Comparison of ENCODE assay signal across 1 cellular context in the genomic region with DNA sequence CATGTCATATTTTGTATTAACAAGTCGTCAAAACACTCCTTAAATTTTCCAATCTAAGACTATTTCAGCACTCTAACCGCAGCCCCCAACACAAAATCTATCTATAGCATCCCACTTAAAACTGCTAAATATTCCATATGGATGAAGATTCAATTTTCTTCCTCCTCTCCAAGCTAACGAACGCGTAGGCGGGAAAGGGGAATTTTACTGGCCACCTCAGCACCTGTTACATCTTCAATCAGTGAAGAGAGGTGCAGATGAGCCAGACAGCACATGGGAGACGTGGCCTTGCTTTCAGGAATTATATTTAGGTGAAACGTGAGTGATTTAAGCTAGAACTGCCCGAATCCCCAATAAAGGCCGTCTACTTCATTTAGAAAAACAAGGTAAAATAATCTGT.
TF ChIP-seq lines count a peak whose summit lies in the region.

No MANE protein-coding gene starts in this region.

TF ChIP-seq in HepG2, 621 proteins besides CTCF, POLR2A, EP300 and RAD21 (continued from another document):
- TF ChIP-seq, protein P1, sequence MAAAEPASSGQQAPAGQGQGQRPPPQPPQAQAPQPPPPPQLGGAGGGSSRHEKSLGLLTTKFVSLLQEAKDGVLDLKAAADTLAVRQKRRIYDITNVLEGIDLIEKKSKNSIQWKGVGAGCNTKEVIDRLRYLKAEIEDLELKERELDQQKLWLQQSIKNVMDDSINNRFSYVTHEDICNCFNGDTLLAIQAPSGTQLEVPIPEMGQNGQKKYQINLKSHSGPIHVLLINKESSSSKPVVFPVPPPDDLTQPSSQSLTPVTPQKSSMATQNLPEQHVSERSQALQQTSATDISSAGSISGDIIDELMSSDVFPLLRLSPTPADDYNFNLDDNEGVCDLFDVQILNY (CRISPR knock-in tag; conservative IDR thresholded peaks at IDR 0.05) = no peak
- TF ChIP-seq, protein P2, sequence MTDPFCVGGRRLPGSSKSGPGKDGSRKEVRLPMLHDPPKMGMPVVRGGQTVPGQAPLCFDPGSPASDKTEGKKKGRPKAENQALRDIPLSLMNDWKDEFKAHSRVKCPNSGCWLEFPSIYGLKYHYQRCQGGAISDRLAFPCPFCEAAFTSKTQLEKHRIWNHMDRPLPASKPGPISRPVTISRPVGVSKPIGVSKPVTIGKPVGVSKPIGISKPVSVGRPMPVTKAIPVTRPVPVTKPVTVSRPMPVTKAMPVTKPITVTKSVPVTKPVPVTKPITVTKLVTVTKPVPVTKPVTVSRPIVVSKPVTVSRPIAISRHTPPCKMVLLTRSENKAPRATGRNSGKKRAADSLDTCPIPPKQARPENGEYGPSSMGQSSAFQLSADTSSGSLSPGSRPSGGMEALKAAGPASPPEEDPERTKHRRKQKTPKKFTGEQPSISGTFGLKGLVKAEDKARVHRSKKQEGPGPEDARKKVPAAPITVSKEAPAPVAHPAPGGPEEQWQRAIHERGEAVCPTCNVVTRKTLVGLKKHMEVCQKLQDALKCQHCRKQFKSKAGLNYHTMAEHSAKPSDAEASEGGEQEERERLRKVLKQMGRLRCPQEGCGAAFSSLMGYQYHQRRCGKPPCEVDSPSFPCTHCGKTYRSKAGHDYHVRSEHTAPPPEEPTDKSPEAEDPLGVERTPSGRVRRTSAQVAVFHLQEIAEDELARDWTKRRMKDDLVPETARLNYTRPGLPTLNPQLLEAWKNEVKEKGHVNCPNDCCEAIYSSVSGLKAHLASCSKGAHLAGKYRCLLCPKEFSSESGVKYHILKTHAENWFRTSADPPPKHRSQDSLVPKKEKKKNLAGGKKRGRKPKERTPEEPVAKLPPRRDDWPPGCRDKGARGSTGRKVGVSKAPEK (CRISPR knock-in tag; IDR thresholded peaks at IDR 0.05; ENCODE audit: borderline replicate concordance) = no peak
- TF ChIP-seq NAIF1 (CRISPR knock-in tag; IDR thresholded peaks at IDR 0.05; ENCODE audit: borderline replicate concordance) (no peak), ZSCAN12 (CRISPR knock-in tag; IDR thresholded peaks at IDR 0.05) (no peak), ZFX (CRISPR knock-in tag; IDR thresholded peaks at IDR 0.05; ENCODE audit: low read depth) (no peak), TAF1 (CRISPR knock-in tag; IDR thresholded peaks at IDR 0.05) (no peak), SPEN (CRISPR knock-in tag; IDR thresholded peaks at IDR 0.05; ENCODE audit: low read depth) (no peak), SAP130 (CRISPR knock-in tag; IDR thresholded peaks at IDR 0.05; ENCODE audit: low read depth) (0 out of 2 replicates have a peak, but pooled peaks have one; percentile 7), TCF7L2 (IDR thresholded peaks at IDR 0.05; ENCODE audit: low read depth, low read length) (no peak), SMAD3 (CRISPR knock-in tag; IDR thresholded peaks at IDR 0.05) (0 out of 2 replicates have a peak, but pooled peaks have one; percentile 30), FOXA3 (CRISPR knock-in tag; IDR thresholded peaks at IDR 0.05) (no peak), NFATC3 (CRISPR knock-in tag; IDR thresholded peaks at IDR 0.05) (no peak), SKI (IDR thresholded peaks at IDR 0.05; ENCODE audit: partially characterized antibody) (no peak), GLI4 (CRISPR knock-in tag; IDR thresholded peaks at IDR 0.05; ENCODE audit: borderline replicate concordance) (no peak), SALL2 (CRISPR knock-in tag; IDR thresholded peaks at IDR 0.05) (no peak), ZNF468 (CRISPR knock-in tag; IDR thresholded peaks at IDR 0.05) (no peak), ZNF780A (CRISPR knock-in tag; IDR thresholded peaks at IDR 0.05) (no peak), RBM22 (optimal IDR thresholded peaks at IDR 0.05; ENCODE audit: low read length) (no peak), FOXJ3 (CRISPR knock-in tag; IDR thresholded peaks at IDR 0.05; ENCODE audit: borderline replicate concordance) (no peak), ZNF670 (CRISPR knock-in tag; IDR thresholded peaks at IDR 0.05; ENCODE audit: borderline replicate concordance) (no peak), ZNF337 (CRISPR knock-in tag; IDR thresholded peaks at IDR 0.05; ENCODE audit: borderline replicate concordance, low read depth) (no peak), KDM4B (CRISPR knock-in tag; IDR thresholded peaks at IDR 0.05) (no peak), PAX8 (CRISPR knock-in tag; IDR thresholded peaks at IDR 0.05; ENCODE audit: borderline replicate concordance) (0 out of 2 replicates have a peak, but pooled peaks have one; percentile 26), ZNF12 (CRISPR knock-in tag; IDR thresholded peaks at IDR 0.05) (no peak), ZNF264 (CRISPR knock-in tag; IDR thresholded peaks at IDR 0.05) (no peak)
- TF ChIP-seq, protein P3, sequence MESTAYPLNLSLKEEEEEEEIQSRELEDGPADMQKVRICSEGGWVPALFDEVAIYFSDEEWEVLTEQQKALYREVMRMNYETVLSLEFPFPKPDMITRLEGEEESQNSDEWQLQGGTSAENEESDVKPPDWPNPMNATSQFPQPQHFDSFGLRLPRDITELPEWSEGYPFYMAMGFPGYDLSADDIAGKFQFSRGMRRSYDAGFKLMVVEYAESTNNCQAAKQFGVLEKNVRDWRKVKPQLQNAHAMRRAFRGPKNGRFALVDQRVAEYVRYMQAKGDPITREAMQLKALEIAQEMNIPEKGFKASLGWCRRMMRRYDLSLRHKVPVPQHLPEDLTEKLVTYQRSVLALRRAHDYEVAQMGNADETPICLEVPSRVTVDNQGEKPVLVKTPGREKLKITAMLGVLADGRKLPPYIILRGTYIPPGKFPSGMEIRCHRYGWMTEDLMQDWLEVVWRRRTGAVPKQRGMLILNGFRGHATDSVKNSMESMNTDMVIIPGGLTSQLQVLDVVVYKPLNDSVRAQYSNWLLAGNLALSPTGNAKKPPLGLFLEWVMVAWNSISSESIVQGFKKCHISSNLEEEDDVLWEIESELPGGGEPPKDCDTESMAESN (CRISPR knock-in tag; conservative IDR thresholded peaks at IDR 0.05) = no peak
- TF ChIP-seq, protein P4, sequence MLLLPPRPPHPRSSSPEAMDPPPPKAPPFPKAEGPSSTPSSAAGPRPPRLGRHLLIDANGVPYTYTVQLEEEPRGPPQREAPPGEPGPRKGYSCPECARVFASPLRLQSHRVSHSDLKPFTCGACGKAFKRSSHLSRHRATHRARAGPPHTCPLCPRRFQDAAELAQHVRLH (CRISPR knock-in tag; IDR thresholded peaks at IDR 0.05; ENCODE audit: borderline replicate concordance, low read depth) = no peak
- TF ChIP-seq, protein P5, sequence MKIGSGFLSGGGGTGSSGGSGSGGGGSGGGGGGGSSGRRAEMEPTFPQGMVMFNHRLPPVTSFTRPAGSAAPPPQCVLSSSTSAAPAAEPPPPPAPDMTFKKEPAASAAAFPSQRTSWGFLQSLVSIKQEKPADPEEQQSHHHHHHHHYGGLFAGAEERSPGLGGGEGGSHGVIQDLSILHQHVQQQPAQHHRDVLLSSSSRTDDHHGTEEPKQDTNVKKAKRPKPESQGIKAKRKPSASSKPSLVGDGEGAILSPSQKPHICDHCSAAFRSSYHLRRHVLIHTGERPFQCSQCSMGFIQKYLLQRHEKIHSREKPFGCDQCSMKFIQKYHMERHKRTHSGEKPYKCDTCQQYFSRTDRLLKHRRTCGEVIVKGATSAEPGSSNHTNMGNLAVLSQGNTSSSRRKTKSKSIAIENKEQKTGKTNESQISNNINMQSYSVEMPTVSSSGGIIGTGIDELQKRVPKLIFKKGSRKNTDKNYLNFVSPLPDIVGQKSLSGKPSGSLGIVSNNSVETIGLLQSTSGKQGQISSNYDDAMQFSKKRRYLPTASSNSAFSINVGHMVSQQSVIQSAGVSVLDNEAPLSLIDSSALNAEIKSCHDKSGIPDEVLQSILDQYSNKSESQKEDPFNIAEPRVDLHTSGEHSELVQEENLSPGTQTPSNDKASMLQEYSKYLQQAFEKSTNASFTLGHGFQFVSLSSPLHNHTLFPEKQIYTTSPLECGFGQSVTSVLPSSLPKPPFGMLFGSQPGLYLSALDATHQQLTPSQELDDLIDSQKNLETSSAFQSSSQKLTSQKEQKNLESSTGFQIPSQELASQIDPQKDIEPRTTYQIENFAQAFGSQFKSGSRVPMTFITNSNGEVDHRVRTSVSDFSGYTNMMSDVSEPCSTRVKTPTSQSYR (CRISPR knock-in tag; IDR thresholded peaks at IDR 0.05; ENCODE audit: borderline replicate concordance) = no peak
- TF ChIP-seq, protein P6, sequence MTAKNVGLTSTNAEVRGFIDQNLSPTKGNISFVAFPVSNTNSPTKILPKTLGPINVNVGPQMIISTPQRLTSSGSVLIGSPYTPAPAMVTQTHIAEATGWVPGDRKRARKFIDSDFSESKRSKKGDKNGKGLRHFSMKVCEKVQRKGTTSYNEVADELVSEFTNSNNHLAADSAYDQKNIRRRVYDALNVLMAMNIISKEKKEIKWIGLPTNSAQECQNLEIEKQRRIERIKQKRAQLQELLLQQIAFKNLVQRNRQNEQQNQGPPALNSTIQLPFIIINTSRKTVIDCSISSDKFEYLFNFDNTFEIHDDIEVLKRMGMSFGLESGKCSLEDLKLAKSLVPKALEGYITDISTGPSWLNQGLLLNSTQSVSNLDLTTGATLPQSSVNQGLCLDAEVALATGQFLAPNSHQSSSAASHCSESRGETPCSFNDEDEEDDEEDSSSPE (CRISPR knock-in tag; IDR thresholded peaks at IDR 0.05) = 0 out of 2 replicates have a peak, but pooled peaks have one; percentile 15
- TF ChIP-seq, protein P7, sequence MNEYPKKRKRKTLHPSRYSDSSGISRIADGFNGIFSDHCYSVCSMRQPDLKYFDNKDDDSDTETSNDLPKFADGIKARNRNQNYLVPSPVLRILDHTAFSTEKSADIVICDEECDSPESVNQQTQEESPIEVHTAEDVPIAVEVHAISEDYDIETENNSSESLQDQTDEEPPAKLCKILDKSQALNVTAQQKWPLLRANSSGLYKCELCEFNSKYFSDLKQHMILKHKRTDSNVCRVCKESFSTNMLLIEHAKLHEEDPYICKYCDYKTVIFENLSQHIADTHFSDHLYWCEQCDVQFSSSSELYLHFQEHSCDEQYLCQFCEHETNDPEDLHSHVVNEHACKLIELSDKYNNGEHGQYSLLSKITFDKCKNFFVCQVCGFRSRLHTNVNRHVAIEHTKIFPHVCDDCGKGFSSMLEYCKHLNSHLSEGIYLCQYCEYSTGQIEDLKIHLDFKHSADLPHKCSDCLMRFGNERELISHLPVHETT (CRISPR knock-in tag; conservative IDR thresholded peaks at IDR 0.05) = no peak
